ENCODE assay signal across 11 cellular contexts in genomic region chr9:105264380-105264779, GRCh38. TPM values are rescaled to one million over a fixed set of nuclear protein-coding genes. Genes with fewer than 3 reads are reported as not detected.
DNase-seq lines count a peak whose midpoint lies in the region; ATAC-seq, FAIRE-seq and TF ChIP-seq lines count a peak whose summit lies in the region.
"Had no signal": no experiment of that assay in that cellular context is flagged by ENCODE, and none has a peak within 500 bp of the region (broad histone marks: within the 10 kb centered on the region; RNA-seq: fewer than 3 reads in every experiment).

No MANE protein-coding gene starts in this region.

- H3K4me1 ChIP-seq in fibroblast of lung (ENCODE audit: control insufficient read depth, extremely low read depth, insufficient read depth, low read length) (no peaks in the 10 kb centered on the region), gastroesophageal sphincter (peaks cover 2 to 28% (median 8%) of the 10 kb centered on the region in 3 donors)

- WGBS in gastroesophageal sphincter (ENCODE audit: low coverage in 1 of 2), 2 donors, result 20 to 69% methylated on average over 1 to 4 of the region's 4 CpGs

- H3K36me3 ChIP-seq in fibroblast of lung (ENCODE audit: control insufficient read depth, insufficient read depth, low read length) (no peaks in the 10 kb centered on the region), gastroesophageal sphincter (no peaks in the 10 kb centered on the region)
- H3K36me3 ChIP-seq: esophagus squamous epithelium had no signal

- FAIRE-seq in RCC 7860 (lab: Jason Lieb, UNC), result peak; percentile 76

- no peaks in the 10 kb centered on the region for H4K20me1 ChIP-seq in fibroblast of lung (ENCODE audit: control insufficient read depth, extremely low read depth, insufficient read depth, low read length)

- DNase-seq in AML-193 (lab: John Stamatoyannopoulos, UW) (peak; percentile 45 to 61), RCC 7860 (ENCODE audit: low spot score) (peak; percentile 64), fibroblast of lung (ENCODE audit: low read depth in 2 of 2) (peak; percentile 33 to 39), NCI-H146 treated with DMSO at 0.1 percent for 48 hours (lab: John Stamatoyannopoulos, UW; ENCODE audit: unreplicated experiment) (no peak)
- DNase-seq: activated T-cell treated with anti-CD3 and anti-CD28 coated beads, Interleukin-2, amount 50 U/mL, for 24 hours; esophagus squamous epithelium; NCI-H1092 treated with DMSO at 0.1 percent for 48 hours; NCI-H748 treated with DMSO at 0.1 percent for 48 hours had no signal

- no peak overlapping the region for H3K9ac ChIP-seq in fibroblast of lung (ENCODE audit: insufficient read depth, low read length)

- TF ChIP-seq CTCF in fibroblast of lung (conservative IDR thresholded peaks at IDR 0.05 in 1 of 2, IDR thresholded peaks at IDR 0.05 in 1 of 2; ENCODE audit: low read depth in 1 of 2, low read length in 2 of 2) (no peak), gastroesophageal sphincter (IDR thresholded peaks at IDR 0.05) (no peak)

- ATAC-seq in GM19467 (IDR thresholded peaks at IDR 0.05; ENCODE audit: unreplicated experiment) (peak; percentile 37), gastroesophageal sphincter (no peak), GM18498 (IDR thresholded peaks at IDR 0.05; ENCODE audit: unreplicated experiment) (no peak)

- H3K4me2 ChIP-seq in fibroblast of lung (ENCODE audit: extremely low read depth, insufficient read depth, low read length), result no peak overlapping the region

- H3K9me3 ChIP-seq in fibroblast of lung (ENCODE audit: control insufficient read depth, insufficient read depth, low read depth, low read length), result no peaks in the 10 kb centered on the region
- H3K9me3 ChIP-seq in gastroesophageal sphincter, result no peaks in the 10 kb centered on the region
- H3K9me3 ChIP-seq: esophagus squamous epithelium had no signal

- no peaks in the 10 kb centered on the region for H3K27me3 ChIP-seq in fibroblast of lung (ENCODE audit: control insufficient read depth, insufficient read depth, low read length)
- no peaks in the 10 kb centered on the region for H3K27me3 ChIP-seq in gastroesophageal sphincter
- H3K27me3 ChIP-seq: esophagus squamous epithelium had no signal

- H2AFZ ChIP-seq in fibroblast of lung (ENCODE audit: low read length), result no peak overlapping the region

- TF ChIP-seq POLR2A in gastroesophageal sphincter (IDR thresholded peaks at IDR 0.05), result no peak

- no peak for TF ChIP-seq EP300 in gastroesophageal sphincter (IDR thresholded peaks at IDR 0.05)

- no peak overlapping the region for H3K4me3 ChIP-seq in fibroblast of lung (replicated peaks in 1 of 4; ENCODE audit: control extremely low read depth in 1 of 4, insufficient read depth in 1 of 4, low read depth in 3 of 4, low read length in 4 of 4)
- H3K4me3 ChIP-seq in gastroesophageal sphincter, result no peak overlapping the region
- H3K4me3 ChIP-seq: esophagus squamous epithelium had no signal

- no peak overlapping the region for H3K27ac ChIP-seq in fibroblast of lung (ENCODE audit: insufficient read depth, low read length)
- no peak overlapping the region for H3K27ac ChIP-seq in gastroesophageal sphincter
- H3K27ac ChIP-seq: esophagus squamous epithelium had no signal

- no peaks in the 10 kb centered on the region for H3K79me2 ChIP-seq in fibroblast of lung (ENCODE audit: control insufficient read depth, insufficient read depth, low read length)

RNA-seq across cellular contexts. Expression of gene SLC44A1, which starts 19.9 kb away (rescaled TPM):
- total RNA-seq in fibroblast of lung (36.2 and 54.2 TPM in 2 replicates), gastroesophageal sphincter (10 to 100 TPM; 27.9 to 49.1 (median 30.6) TPM)
- polyA plus RNA-seq in fibroblast of lung, result 26.7 and 35.9 TPM in 2 replicates
- polyA plus RNA-seq in fibroblast of lung (2012), result 17.2 and 21.2 TPM in 2 replicates
- polyA minus RNA-seq in fibroblast of lung (ENCODE audit: low replicate concordance), result 70.3 and 73.4 TPM in 2 replicates
